In genomic region chr5:60184599-60184998, GRCh38 we compare ENCODE assay signal across 23 cellular contexts.
A peak's percentile ranks its signal among the peaks of the same experiment; 100 is the strongest.
DNase-seq lines count a peak whose midpoint lies in the region; TF ChIP-seq lines count a peak whose summit lies in the region.
"Had no signal": no experiment of that assay in that cellular context is flagged by ENCODE, and none has a peak within 500 bp of the region (broad histone marks: within the 10 kb centered on the region; RNA-seq: fewer than 3 reads in every experiment).

No MANE protein-coding gene starts in this region.

- H3K36me3 ChIP-seq in suprapubic skin, result no peaks in the 10 kb centered on the region
- H3K36me3 ChIP-seq: gastrocnemius medialis, spleen, transverse colon had no signal

- H3K27ac ChIP-seq in caudate nucleus (ENCODE audit: low read depth, low read length) (no peak overlapping the region), suprapubic skin (no peak overlapping the region)
- H3K27ac ChIP-seq: gastrocnemius medialis, PC-9, spleen, transverse colon had no signal

- TF ChIP-seq CTCF in suprapubic skin (IDR thresholded peaks at IDR 0.05), result no peak

- no peak for TF ChIP-seq POLR2A in suprapubic skin (IDR thresholded peaks at IDR 0.05)

- H3K4me3 ChIP-seq in skeletal muscle cell (ENCODE audit: low read depth, low read length) (no peak overlapping the region), suprapubic skin (no peak overlapping the region)
- H3K4me3 ChIP-seq: gastrocnemius medialis, PC-9, spleen, transverse colon had no signal

- WGBS in suprapubic skin, result 47% methylated on average over 2 of the region's 2 CpGs

- TF ChIP-seq EP300 in suprapubic skin (IDR thresholded peaks at IDR 0.05), result no peak

- DNase-seq in EH (ENCODE audit: low read depth) (peak; percentile 20), amniotic epithelial cell (ENCODE audit: low read depth) (peak; percentile 62), foreskin melanocyte (peak; percentile 99), skeletal muscle cell (ENCODE audit: low read depth) (peak; percentile 54), T-helper 9 cell (no peak), caudate nucleus (lab: John Stamatoyannopoulos, UW) (no peak), suprapubic skin (ENCODE audit: low spot score in 2 of 2) (no peak)
- DNase-seq: activated CD4-positive, alpha-beta T cell treated with anti-CD3 and anti-CD28 coated beads, Interleukin-2, amount 10 ng/mL, durations not matched to agents 7 days and 5 days; activated naive CD8-positive, alpha-beta T cell treated with anti-CD3 and anti-CD28 coated beads, Interleukin-2, amount 50 U/mL, for 24 hours; activated T-cell treated with anti-CD3 and anti-CD28 coated beads, Interleukin-2, amount 50 U/mL, for 4 hours; CD4-positive, alpha-beta memory T cell; gastrocnemius medialis; IMR-90; left colon; naive thymus-derived CD4-positive, alpha-beta T cell; NCI-H1048; NCI-H1694; NCI-H2171; NCI-H524; PC-9; SHP77; spleen; transverse colon had no signal

- H3K27me3 ChIP-seq in suprapubic skin, result no peaks in the 10 kb centered on the region
- H3K27me3 ChIP-seq: gastrocnemius medialis, spleen, transverse colon had no signal

- H3K4me1 ChIP-seq in suprapubic skin, result no peaks in the 10 kb centered on the region
- H3K4me1 ChIP-seq: gastrocnemius medialis, spleen, transverse colon had no signal

- H3K9me3 ChIP-seq in suprapubic skin, result no peaks in the 10 kb centered on the region
- H3K9me3 ChIP-seq: gastrocnemius medialis, spleen, transverse colon had no signal

Comparison
In these comparisons a context has a peak if more than half of its experiments do, and no peak if none do; other contexts are left out.
1. DNase-seq: peak in EH (single experiment), amniotic epithelial cell (single experiment), foreskin melanocyte (single experiment) and skeletal muscle cell (single experiment); none in T-helper 9 cell (single experiment), caudate nucleus (0 of 61) and suprapubic skin (0 of 2).